ENCODE assay signal across 11 cellular contexts in genomic region chr7:76565001-76565400, GRCh38. TPM values are rescaled to one million over a fixed set of nuclear protein-coding genes. Genes with fewer than 3 reads are reported as not detected.
"Had no signal": no experiment of that assay in that cellular context is flagged by ENCODE, and none has a peak within 500 bp of the region (broad histone marks: within the 10 kb centered on the region; RNA-seq: fewer than 3 reads in every experiment).

No MANE protein-coding gene starts in this region.

RNA-seq across cellular contexts. Expression of gene SPDYE16, which starts 21.9 kb away (rescaled TPM):
- total RNA-seq: colonic mucosa, dermis blood vessel endothelial cell, epithelial cell of proximal tubule, esophagus mucosa, esophagus squamous epithelium, fibroblast of villous mesenchyme, foreskin keratinocyte, glomerular endothelial cell had no signal
- polyA plus RNA-seq: fibroblast of lung, foreskin keratinocyte had no signal

RNA-seq across cellular contexts. Expression of gene UPK3B, which starts 54.6 kb away (rescaled TPM):
- total RNA-seq: epithelial cell of proximal tubule, frontal cortex had no signal
- polyA plus RNA-seq: endothelial cell of umbilical vein, fibroblast of lung had no signal
